ENCODE assay signal across 27 cellular contexts in genomic region chr5:6049662-6050061, GRCh38.
"Had no signal": no experiment of that assay in that cellular context is flagged by ENCODE, and none has a peak within 500 bp of the region (broad histone marks: within the 10 kb centered on the region; RNA-seq: fewer than 3 reads in every experiment).

No MANE protein-coding gene starts in this region.

- H3K27me3 ChIP-seq: testis, thyroid gland, tibial nerve, transverse colon, upper lobe of left lung, upper lobe of right lung, uterus, vagina had no signal

- H3K4me1 ChIP-seq: stomach, suprapubic skin, testis, thyroid gland, tibial artery, tibial nerve, transverse colon, upper lobe of left lung, upper lobe of right lung, uterus, vagina had no signal

- DNase-seq: stimulated activated CD4-positive, alpha-beta T cell treated with anti-CD3 and anti-CD28 coated beads, Interleukin-2, amount 100 ng/mL, for 48 hours; stimulated activated CD4-positive, alpha-beta T cell treated with anti-CD3 and anti-CD28 coated beads, Interleukin-4, amount 100 ng/mL, for 1 hour; stimulated activated CD4-positive, alpha-beta T cell treated with anti-CD3 and anti-CD28 coated beads, Interleukin-4, amount 100 ng/mL, for 24 hours; stimulated activated CD4-positive, alpha-beta T cell treated with anti-CD3 and anti-CD28 coated beads, Interleukin-4, amount 100 ng/mL, for 4 hours; stimulated activated CD8-positive, alpha-beta memory T cell treated with anti-CD3 and anti-CD28 coated beads, Interleukin-4, amount 100 ng/mL, for 48 hours; stimulated activated naive B cell treated with anti-CD40 and anti-IgM and Interleukin-4, amounts not matched to agents 10 μg/mL and 1 μg/mL and 100 μg/mL, for 72 hours; stimulated activated naive CD4-positive, alpha-beta T cell; stimulated activated naive CD4-positive, alpha-beta T cell treated with Interleukin-2 at 50 U/mL for 16 hours; stimulated activated naive CD8-positive, alpha-beta T cell treated with anti-CD3 and anti-CD28 coated beads, Interleukin-15, amount 100 ng/mL, for 72 hours; stimulated activated naive CD8-positive, alpha-beta T cell treated with anti-CD3 and anti-CD28 coated beads, Interleukin-15, Interleukin-2, amounts not matched to agents 100 U/mL and 50 U/mL, for 24 hours; stomach; substantia nigra; testis; thyroid gland; tibial artery; transverse colon; trophoblast cell; upper lobe of left lung; upper lobe of right lung; uterus had no signal

- H3K36me3 ChIP-seq: stomach, suprapubic skin, thoracic aorta, thyroid gland, tibial artery, tibial nerve, transverse colon, upper lobe of left lung, upper lobe of right lung, uterus, vagina had no signal

- H3K9me3 ChIP-seq: stomach, suprapubic skin, testis, thoracic aorta, thyroid gland, tibial artery, tibial nerve, transverse colon, upper lobe of left lung, upper lobe of right lung, uterus, vagina had no signal

- ATAC-seq: stimulated activated effector memory CD8-positive, alpha-beta T cell treated with anti-CD3 and anti-CD28 coated beads, Interleukin-12 subunit alpha, Interleukin-12 subunit beta, amount 100 ng/mL, for 72 hours; stimulated activated memory B cell treated with anti-CD40 and anti-IgM and Interleukin-4, amounts not matched to agents 10 μg/mL and 1 μg/mL and 100 μg/mL, for 72 hours; stimulated activated naive B cell treated with anti-CD40 and anti-IgM and Interleukin-4, amounts not matched to agents 10 μg/mL and 1 μg/mL and 100 μg/mL, for 72 hours; stimulated activated naive CD8-positive, alpha-beta T cell treated with anti-CD3 and anti-CD28 coated beads, Interleukin-15, amount 100 ng/mL, for 72 hours; stimulated activated naive CD8-positive, alpha-beta T cell treated with anti-CD3 and anti-CD28 coated beads, Interleukin-15, Interleukin-2, amounts not matched to agents 100 U/mL and 50 U/mL, for 24 hours; upper lobe of right lung had no signal

- H3K4me3 ChIP-seq: stomach, suprapubic skin, testis, thoracic aorta, thyroid gland, tibial artery, tibial nerve, transverse colon, upper lobe of left lung, upper lobe of right lung, uterus, vagina had no signal

- H3K27ac ChIP-seq: stomach, suprapubic skin, testis, thoracic aorta, thyroid gland, tibial artery, tibial nerve, transverse colon, upper lobe of left lung, upper lobe of right lung, uterus, vagina had no signal

- FAIRE-seq: urothelium cell line had no signal
